Comparison of ENCODE assay signal across 1 cellular context in the genomic region with DNA sequence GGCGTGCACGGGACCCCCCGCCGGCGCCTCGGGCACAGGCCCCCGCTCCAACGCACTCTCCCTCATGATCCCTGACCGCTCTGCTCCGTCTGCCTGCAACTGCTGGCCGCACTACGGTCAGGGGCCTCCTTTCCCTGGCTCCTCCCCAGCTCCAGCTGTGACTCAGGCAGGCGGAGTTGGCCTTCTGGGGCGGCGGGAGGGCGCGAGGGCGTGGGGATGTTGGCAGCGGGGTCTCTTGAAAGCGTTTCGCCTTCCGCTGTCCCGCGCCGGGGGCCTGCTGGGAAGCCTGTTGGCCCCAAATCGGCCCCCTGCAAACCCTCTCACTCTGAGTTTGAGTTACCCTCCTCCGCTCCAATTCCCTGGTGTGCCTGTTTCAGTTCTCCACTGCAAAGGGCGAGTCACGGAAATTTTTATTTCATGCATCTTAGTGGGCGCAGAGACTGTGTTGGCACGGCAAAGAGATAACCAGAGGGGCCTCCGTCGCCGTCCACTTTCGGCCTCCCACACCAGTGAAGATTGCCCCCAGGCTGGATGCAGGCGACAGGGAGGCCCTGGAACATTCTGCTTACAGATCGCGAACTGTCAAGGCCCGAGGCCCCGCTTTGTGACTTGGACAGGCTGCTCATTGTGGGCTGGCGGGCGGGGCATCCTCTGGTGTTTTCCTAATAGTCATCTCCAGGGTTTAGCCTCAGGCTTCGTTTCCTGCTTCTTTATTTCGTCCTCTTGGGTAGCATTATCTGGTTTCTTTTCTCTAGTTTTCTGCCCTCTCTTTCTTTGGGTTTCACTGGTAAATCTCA.
TF ChIP-seq lines count a peak whose summit lies in the region.

A gene with protein sequence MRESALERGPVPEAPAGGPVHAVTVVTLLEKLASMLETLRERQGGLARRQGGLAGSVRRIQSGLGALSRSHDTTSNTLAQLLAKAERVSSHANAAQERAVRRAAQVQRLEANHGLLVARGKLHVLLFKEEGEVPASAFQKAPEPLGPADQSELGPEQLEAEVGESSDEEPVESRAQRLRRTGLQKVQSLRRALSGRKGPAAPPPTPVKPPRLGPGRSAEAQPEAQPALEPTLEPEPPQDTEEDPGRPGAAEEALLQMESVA (minus strand): TSS at position 91 of the 797 bp plus-strand sequence. CDS start 25 bp downstream, at position 66.

TF ChIP-seq in H1, 55 proteins besides CTCF, POLR2A, EP300 and RAD21 (continued from another document):
- no peak for TF ChIP-seq CTBP2 (IDR thresholded peaks at IDR 0.05; ENCODE audit: borderline replicate concordance, insufficient read depth, insufficient read length, low read length)
- peak; percentile 90 for TF ChIP-seq RBBP5 (IDR thresholded peaks at IDR 0.05; ENCODE audit: borderline replicate concordance, low read depth, low read length)
- no peak for TF ChIP-seq RNF2 (IDR thresholded peaks at IDR 0.05; ENCODE audit: borderline replicate concordance, low read depth, low read length, missing control alignments, poor library complexity, severe bottlenecking)
- TF ChIP-seq SP2 (IDR thresholded peaks at IDR 0.05; ENCODE audit: low read length): no peak
- no peak for TF ChIP-seq RFX5 (IDR thresholded peaks at IDR 0.05; ENCODE audit: borderline replicate concordance, low read depth, low read length)
- no peak; the same call in 1 of the 2 replicates for TF ChIP-seq MAX (IDR thresholded peaks at IDR 0.05)
- TF ChIP-seq ZNF274 (IDR thresholded peaks at IDR 0.05; ENCODE audit: borderline replicate concordance, extremely low read depth, low read length): no peak
- TF ChIP-seq KDM5A (IDR thresholded peaks at IDR 0.05; ENCODE audit: low read length): no peak
- TF ChIP-seq, protein P1, sequence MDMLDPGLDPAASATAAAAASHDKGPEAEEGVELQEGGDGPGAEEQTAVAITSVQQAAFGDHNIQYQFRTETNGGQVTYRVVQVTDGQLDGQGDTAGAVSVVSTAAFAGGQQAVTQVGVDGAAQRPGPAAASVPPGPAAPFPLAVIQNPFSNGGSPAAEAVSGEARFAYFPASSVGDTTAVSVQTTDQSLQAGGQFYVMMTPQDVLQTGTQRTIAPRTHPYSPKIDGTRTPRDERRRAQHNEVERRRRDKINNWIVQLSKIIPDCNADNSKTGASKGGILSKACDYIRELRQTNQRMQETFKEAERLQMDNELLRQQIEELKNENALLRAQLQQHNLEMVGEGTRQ (IDR thresholded peaks at IDR 0.05; ENCODE audit: low read length): no peak
- TF ChIP-seq ASH2L (IDR thresholded peaks at IDR 0.05; ENCODE audit: low read length): peak; percentile 88
- TF ChIP-seq MAFK (IDR thresholded peaks at IDR 0.05; ENCODE audit: low read depth, low read length): no peak
- TF ChIP-seq CHD1 (IDR thresholded peaks at IDR 0.05; ENCODE audit: low read depth, low read length): no peak
- TF ChIP-seq NANOG (IDR thresholded peaks at IDR 0.05; ENCODE audit: insufficient read depth, low read depth, low read length, poor library complexity, severe bottlenecking): no peak
- TF ChIP-seq, protein P2, sequence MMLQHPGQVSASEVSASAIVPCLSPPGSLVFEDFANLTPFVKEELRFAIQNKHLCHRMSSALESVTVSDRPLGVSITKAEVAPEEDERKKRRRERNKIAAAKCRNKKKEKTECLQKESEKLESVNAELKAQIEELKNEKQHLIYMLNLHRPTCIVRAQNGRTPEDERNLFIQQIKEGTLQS (IDR thresholded peaks at IDR 0.05; ENCODE audit: insufficient read depth, low read depth, low read length): no peak
- TF ChIP-seq BRCA1 (IDR thresholded peaks at IDR 0.05; ENCODE audit: low read depth, low read length): no peak
- TF ChIP-seq BACH1 (IDR thresholded peaks at IDR 0.05; ENCODE audit: low read length): no peak
- TF ChIP-seq SIRT6 (IDR thresholded peaks at IDR 0.05; ENCODE audit: low read length): no peak
- TF ChIP-seq SUZ12 (IDR thresholded peaks at IDR 0.05; ENCODE audit: low read length): no peak
- TF ChIP-seq SP4 (IDR thresholded peaks at IDR 0.05; ENCODE audit: low read length): no peak
- TF ChIP-seq TBP (IDR thresholded peaks at IDR 0.05; ENCODE audit: low read depth, low read length): peak; percentile 69
- no peak for TF ChIP-seq HDAC6 (IDR thresholded peaks at IDR 0.05; ENCODE audit: low read depth, low read length)
- no peak for TF ChIP-seq GTF2F1 (IDR thresholded peaks at IDR 0.05; ENCODE audit: borderline replicate concordance, low read depth, low read length)
- TF ChIP-seq KDM1A (IDR thresholded peaks at IDR 0.05; ENCODE audit: borderline replicate concordance, low read length): no peak
- TF ChIP-seq NRF1 (IDR thresholded peaks at IDR 0.05; ENCODE audit: low read depth, low read length): no peak
- no peak for TF ChIP-seq ATF2 (IDR thresholded peaks at IDR 0.05; ENCODE audit: low read length)
- no peak for TF ChIP-seq RXRA (IDR thresholded peaks at IDR 0.05; ENCODE audit: insufficient read depth, low read depth, low read length)
- no peak for TF ChIP-seq BCL11A (IDR thresholded peaks at IDR 0.05; ENCODE audit: low read depth in 2 of 2, low read length in 2 of 2)
- no peak for TF ChIP-seq CREB1 (IDR thresholded peaks at IDR 0.05)
- TF ChIP-seq, protein P3, sequence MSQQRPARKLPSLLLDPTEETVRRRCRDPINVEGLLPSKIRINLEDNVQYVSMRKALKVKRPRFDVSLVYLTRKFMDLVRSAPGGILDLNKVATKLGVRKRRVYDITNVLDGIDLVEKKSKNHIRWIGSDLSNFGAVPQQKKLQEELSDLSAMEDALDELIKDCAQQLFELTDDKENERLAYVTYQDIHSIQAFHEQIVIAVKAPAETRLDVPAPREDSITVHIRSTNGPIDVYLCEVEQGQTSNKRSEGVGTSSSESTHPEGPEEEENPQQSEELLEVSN (IDR thresholded peaks at IDR 0.05): no peak
- no peak for TF ChIP-seq CBX5 (IDR thresholded peaks at IDR 0.05; ENCODE audit: low read depth, low read length)
- no peak for TF ChIP-seq TCF12 (IDR thresholded peaks at IDR 0.05; ENCODE audit: low read depth, low read length)
- no peak for TF ChIP-seq HDAC2 (IDR thresholded peaks at IDR 0.05; ENCODE audit: borderline replicate concordance in 1 of 2, low read depth in 2 of 2, low read length in 2 of 2)
- no peak for TF ChIP-seq SRF (IDR thresholded peaks at IDR 0.05; ENCODE audit: low read depth, low read length)
- TF ChIP-seq KDM4A (IDR thresholded peaks at IDR 0.05; ENCODE audit: low read depth, low read length, severe bottlenecking): no peak
- TF ChIP-seq TAF1 (IDR thresholded peaks at IDR 0.05; ENCODE audit: low read depth, low read length): peak; percentile 84
- no peak for TF ChIP-seq EZH2 (IDR thresholded peaks at IDR 0.05; ENCODE audit: low read depth, low read length, severe bottlenecking)
- no peak for TF ChIP-seq CBX8 (IDR thresholded peaks at IDR 0.05; ENCODE audit: borderline replicate concordance, low read depth, low read length)
- peak; percentile 60 for TF ChIP-seq TAF7 (optimal IDR thresholded peaks at IDR 0.05; ENCODE audit: borderline replicate concordance, low read depth, low read length)
- TF ChIP-seq SIX5 (IDR thresholded peaks at IDR 0.05; ENCODE audit: low read depth, low read length): no peak
- TF ChIP-seq JUN (IDR thresholded peaks at IDR 0.05; ENCODE audit: low read depth, low read length): no peak
- no peak for TF ChIP-seq FOSL1 (IDR thresholded peaks at IDR 0.05; ENCODE audit: insufficient read depth, low read depth, low read length)
- TF ChIP-seq, protein P4, sequence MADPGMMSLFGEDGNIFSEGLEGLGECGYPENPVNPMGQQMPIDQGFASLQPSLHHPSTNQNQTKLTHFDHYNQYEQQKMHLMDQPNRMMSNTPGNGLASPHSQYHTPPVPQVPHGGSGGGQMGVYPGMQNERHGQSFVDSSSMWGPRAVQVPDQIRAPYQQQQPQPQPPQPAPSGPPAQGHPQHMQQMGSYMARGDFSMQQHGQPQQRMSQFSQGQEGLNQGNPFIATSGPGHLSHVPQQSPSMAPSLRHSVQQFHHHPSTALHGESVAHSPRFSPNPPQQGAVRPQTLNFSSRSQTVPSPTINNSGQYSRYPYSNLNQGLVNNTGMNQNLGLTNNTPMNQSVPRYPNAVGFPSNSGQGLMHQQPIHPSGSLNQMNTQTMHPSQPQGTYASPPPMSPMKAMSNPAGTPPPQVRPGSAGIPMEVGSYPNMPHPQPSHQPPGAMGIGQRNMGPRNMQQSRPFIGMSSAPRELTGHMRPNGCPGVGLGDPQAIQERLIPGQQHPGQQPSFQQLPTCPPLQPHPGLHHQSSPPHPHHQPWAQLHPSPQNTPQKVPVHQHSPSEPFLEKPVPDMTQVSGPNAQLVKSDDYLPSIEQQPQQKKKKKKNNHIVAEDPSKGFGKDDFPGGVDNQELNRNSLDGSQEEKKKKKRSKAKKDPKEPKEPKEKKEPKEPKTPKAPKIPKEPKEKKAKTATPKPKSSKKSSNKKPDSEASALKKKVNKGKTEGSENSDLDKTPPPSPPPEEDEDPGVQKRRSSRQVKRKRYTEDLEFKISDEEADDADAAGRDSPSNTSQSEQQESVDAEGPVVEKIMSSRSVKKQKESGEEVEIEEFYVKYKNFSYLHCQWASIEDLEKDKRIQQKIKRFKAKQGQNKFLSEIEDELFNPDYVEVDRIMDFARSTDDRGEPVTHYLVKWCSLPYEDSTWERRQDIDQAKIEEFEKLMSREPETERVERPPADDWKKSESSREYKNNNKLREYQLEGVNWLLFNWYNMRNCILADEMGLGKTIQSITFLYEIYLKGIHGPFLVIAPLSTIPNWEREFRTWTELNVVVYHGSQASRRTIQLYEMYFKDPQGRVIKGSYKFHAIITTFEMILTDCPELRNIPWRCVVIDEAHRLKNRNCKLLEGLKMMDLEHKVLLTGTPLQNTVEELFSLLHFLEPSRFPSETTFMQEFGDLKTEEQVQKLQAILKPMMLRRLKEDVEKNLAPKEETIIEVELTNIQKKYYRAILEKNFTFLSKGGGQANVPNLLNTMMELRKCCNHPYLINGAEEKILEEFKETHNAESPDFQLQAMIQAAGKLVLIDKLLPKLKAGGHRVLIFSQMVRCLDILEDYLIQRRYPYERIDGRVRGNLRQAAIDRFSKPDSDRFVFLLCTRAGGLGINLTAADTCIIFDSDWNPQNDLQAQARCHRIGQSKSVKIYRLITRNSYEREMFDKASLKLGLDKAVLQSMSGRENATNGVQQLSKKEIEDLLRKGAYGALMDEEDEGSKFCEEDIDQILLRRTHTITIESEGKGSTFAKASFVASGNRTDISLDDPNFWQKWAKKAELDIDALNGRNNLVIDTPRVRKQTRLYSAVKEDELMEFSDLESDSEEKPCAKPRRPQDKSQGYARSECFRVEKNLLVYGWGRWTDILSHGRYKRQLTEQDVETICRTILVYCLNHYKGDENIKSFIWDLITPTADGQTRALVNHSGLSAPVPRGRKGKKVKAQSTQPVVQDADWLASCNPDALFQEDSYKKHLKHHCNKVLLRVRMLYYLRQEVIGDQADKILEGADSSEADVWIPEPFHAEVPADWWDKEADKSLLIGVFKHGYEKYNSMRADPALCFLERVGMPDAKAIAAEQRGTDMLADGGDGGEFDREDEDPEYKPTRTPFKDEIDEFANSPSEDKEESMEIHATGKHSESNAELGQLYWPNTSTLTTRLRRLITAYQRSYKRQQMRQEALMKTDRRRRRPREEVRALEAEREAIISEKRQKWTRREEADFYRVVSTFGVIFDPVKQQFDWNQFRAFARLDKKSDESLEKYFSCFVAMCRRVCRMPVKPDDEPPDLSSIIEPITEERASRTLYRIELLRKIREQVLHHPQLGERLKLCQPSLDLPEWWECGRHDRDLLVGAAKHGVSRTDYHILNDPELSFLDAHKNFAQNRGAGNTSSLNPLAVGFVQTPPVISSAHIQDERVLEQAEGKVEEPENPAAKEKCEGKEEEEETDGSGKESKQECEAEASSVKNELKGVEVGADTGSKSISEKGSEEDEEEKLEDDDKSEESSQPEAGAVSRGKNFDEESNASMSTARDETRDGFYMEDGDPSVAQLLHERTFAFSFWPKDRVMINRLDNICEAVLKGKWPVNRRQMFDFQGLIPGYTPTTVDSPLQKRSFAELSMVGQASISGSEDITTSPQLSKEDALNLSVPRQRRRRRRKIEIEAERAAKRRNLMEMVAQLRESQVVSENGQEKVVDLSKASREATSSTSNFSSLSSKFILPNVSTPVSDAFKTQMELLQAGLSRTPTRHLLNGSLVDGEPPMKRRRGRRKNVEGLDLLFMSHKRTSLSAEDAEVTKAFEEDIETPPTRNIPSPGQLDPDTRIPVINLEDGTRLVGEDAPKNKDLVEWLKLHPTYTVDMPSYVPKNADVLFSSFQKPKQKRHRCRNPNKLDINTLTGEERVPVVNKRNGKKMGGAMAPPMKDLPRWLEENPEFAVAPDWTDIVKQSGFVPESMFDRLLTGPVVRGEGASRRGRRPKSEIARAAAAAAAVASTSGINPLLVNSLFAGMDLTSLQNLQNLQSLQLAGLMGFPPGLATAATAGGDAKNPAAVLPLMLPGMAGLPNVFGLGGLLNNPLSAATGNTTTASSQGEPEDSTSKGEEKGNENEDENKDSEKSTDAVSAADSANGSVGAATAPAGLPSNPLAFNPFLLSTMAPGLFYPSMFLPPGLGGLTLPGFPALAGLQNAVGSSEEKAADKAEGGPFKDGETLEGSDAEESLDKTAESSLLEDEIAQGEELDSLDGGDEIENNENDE (IDR thresholded peaks at IDR 0.05; ENCODE audit: insufficient replicate concordance, low read length): no peak
- peak; percentile 92 for TF ChIP-seq POLR2AphosphoS5 (IDR thresholded peaks at IDR 0.05; ENCODE audit: low read depth, low read length)
- 0 out of 4 replicates have a peak, but pooled peaks of 1 of the 2 experiments have one; percentile 44 for TF ChIP-seq SIN3A (conservative IDR thresholded peaks at IDR 0.05 in 1 of 2, IDR thresholded peaks at IDR 0.05 in 1 of 2; ENCODE audit: low read depth in 1 of 2, low read length in 2 of 2)
- TF ChIP-seq SAP30 (IDR thresholded peaks at IDR 0.05; ENCODE audit: insufficient read depth, insufficient replicate concordance, low read length): no peak
- 0 out of 2 replicates have a peak, but pooled peaks have one; percentile 8 for TF ChIP-seq PHF8 (conservative IDR thresholded peaks at IDR 0.05; ENCODE audit: low read depth, low read length)
- TF ChIP-seq TEAD4 (IDR thresholded peaks at IDR 0.05; ENCODE audit: low read depth, low read length): no peak
